In genomic region chr21:42703173-42703908, GRCh38 we compare ENCODE assay signal across 21 cellular contexts. TPM values are rescaled to one million over a fixed set of nuclear protein-coding genes. Genes with fewer than 3 reads are reported as not detected.
DNase-seq lines count a peak whose midpoint lies in the region; ATAC-seq and TF ChIP-seq lines count a peak whose summit lies in the region.
"Had no signal": no experiment of that assay in that cellular context is flagged by ENCODE, and none has a peak within 500 bp of the region (broad histone marks: within the 10 kb centered on the region; RNA-seq: fewer than 3 reads in every experiment).

No MANE protein-coding gene starts in this region.

- H3K4me3 Mint-ChIP-seq in endothelial cell (ENCODE audit: unreplicated experiment) (peak overlapping the region; percentile 47), nephron progenitor cell (no peak overlapping the region)
- H3K4me3 Mint-ChIP-seq in stimulated activated naive B cell treated with anti-CD40 and anti-IgM and Interleukin-4, amounts not matched to agents 10 μg/mL and 1 μg/mL and 100 μg/mL, for 72 hours = no peak overlapping the region
- H3K4me3 Mint-ChIP-seq: CD14-positive monocyte had no signal

- peak; percentile 50 for DNase-seq in activated effector memory CD4-positive, alpha-beta T cell treated with anti-CD3 and anti-CD28 coated beads, Interleukin-2, amount 50 U/mL, for 16 hours
- no peak for DNase-seq in activated effector memory CD4-positive, alpha-beta T cell treated with Interleukin-2 at 50 U/mL for 16 hours
- DNase-seq in endothelial cell (ENCODE audit: low spot score) (no peak), nephron progenitor cell (no peak), NCI-H82 treated with DMSO at 0.1 percent for 48 hours (lab: John Stamatoyannopoulos, UW; ENCODE audit: unreplicated experiment) (no peak), kidney glomerular epithelial cell (lab: John Stamatoyannopoulos, UW) (no peak)
- DNase-seq in stimulated activated naive B cell treated with anti-CD40 and anti-IgM and Interleukin-4, amounts not matched to agents 10 μg/mL and 1 μg/mL and 100 μg/mL, for 72 hours = no peak
- DNase-seq: 8988T, EL, GF-D8, MM.1S, NCI-H1048, NCI-H1417 treated with DMSO at 0.1 percent for 48 hours, NCI-H187 treated with DMSO at 0.1 percent for 48 hours, NCI-H2107, NCI-H2227 treated with DMSO at 0.1 percent for 48 hours, SHP77 treated with DMSO at 0.1 percent for 48 hours, SK-N-SH had no signal

- H3K4me1 Mint-ChIP-seq in endothelial cell (ENCODE audit: unreplicated experiment) (peaks cover 14% of the 10 kb centered on the region), nephron progenitor cell (peaks cover 56% of the 10 kb centered on the region)
- H3K4me1 Mint-ChIP-seq in stimulated activated naive B cell treated with anti-CD40 and anti-IgM and Interleukin-4, amounts not matched to agents 10 μg/mL and 1 μg/mL and 100 μg/mL, for 72 hours = no peaks in the 10 kb centered on the region
- H3K4me1 Mint-ChIP-seq: CD14-positive monocyte had no signal

- no peak for TF ChIP-seq CTCF in endothelial cell (IDR thresholded peaks at IDR 0.05; ENCODE audit: unreplicated experiment)
- TF ChIP-seq CTCF in nephron progenitor cell (IDR thresholded peaks at IDR 0.05) = no peak

- H3K27me3 Mint-ChIP-seq in endothelial cell (ENCODE audit: unreplicated experiment) (peaks cover 7% of the 10 kb centered on the region), nephron progenitor cell (ENCODE audit: low read depth, poor library complexity) (peaks cover 3% of the 10 kb centered on the region)
- peaks cover 5 to 11% of the 10 kb centered on the region in 2 donors for H3K27me3 Mint-ChIP-seq in stimulated activated naive B cell treated with anti-CD40 and anti-IgM and Interleukin-4, amounts not matched to agents 10 μg/mL and 1 μg/mL and 100 μg/mL, for 72 hours

- H3K27ac Mint-ChIP-seq in endothelial cell (ENCODE audit: unreplicated experiment) (no peak overlapping the region), nephron progenitor cell (peak overlapping the region; percentile 86)
- peak overlapping the region; percentile 9 for H3K27ac Mint-ChIP-seq in stimulated activated naive B cell treated with anti-CD40 and anti-IgM and Interleukin-4, amounts not matched to agents 10 μg/mL and 1 μg/mL and 100 μg/mL, for 72 hours

- H3K9me3 Mint-ChIP-seq in endothelial cell (ENCODE audit: unreplicated experiment) = no peaks in the 10 kb centered on the region
- H3K9me3 Mint-ChIP-seq in nephron progenitor cell = peaks cover 27% of the 10 kb centered on the region
- peaks cover 0 to 2% of the 10 kb centered on the region in 2 donors for H3K9me3 Mint-ChIP-seq in stimulated activated naive B cell treated with anti-CD40 and anti-IgM and Interleukin-4, amounts not matched to agents 10 μg/mL and 1 μg/mL and 100 μg/mL, for 72 hours

- no peak for ATAC-seq in stimulated activated naive B cell treated with anti-CD40 and anti-IgM and Interleukin-4, amounts not matched to agents 10 μg/mL and 1 μg/mL and 100 μg/mL, for 72 hours (replicated peaks)
- no peak for ATAC-seq in GM21529 (IDR thresholded peaks at IDR 0.05; ENCODE audit: unreplicated experiment)

- H3K36me3 Mint-ChIP-seq in endothelial cell (ENCODE audit: low read depth, unreplicated experiment) (peaks cover 42% of the 10 kb centered on the region), nephron progenitor cell (ENCODE audit: low read depth) (peaks cover 59% of the 10 kb centered on the region)
- H3K36me3 Mint-ChIP-seq in stimulated activated naive B cell treated with anti-CD40 and anti-IgM and Interleukin-4, amounts not matched to agents 10 μg/mL and 1 μg/mL and 100 μg/mL, for 72 hours = peaks cover 3 to 6% of the 10 kb centered on the region in 2 donors
- H3K36me3 Mint-ChIP-seq: CD14-positive monocyte had no signal

RNA-seq across cellular contexts. Expression of gene PDE9A, which starts 49.9 kb away (rescaled TPM):
- total RNA-seq in endothelial cell (ENCODE audit: unreplicated experiment) = 20.7 TPM
- total RNA-seq: LHCN-M2 had no signal
